In genomic region chr22:49052560-49052959, GRCh38 we compare ENCODE assay signal across 10 cellular contexts.
DNase-seq lines count a peak whose midpoint lies in the region; ATAC-seq and TF ChIP-seq lines count a peak whose summit lies in the region.
"Had no signal": no experiment of that assay in that cellular context is flagged by ENCODE, and none has a peak within 500 bp of the region (broad histone marks: within the 10 kb centered on the region; RNA-seq: fewer than 3 reads in every experiment).

No MANE protein-coding gene starts in this region.

- H3K27me3 ChIP-seq in colonic mucosa (no peaks in the 10 kb centered on the region), upper lobe of left lung (no peaks in the 10 kb centered on the region)

- H3K9ac ChIP-seq in colonic mucosa (ENCODE audit: low read depth in 2 of 2, low read length in 2 of 2): no peak overlapping the region

- H3K9me3 ChIP-seq in colonic mucosa: no peaks in the 10 kb centered on the region
- H3K9me3 ChIP-seq in upper lobe of left lung: no peaks in the 10 kb centered on the region

- peak overlapping the region in 1 of 3 experiments; percentile 34 for H3K27ac Mint-ChIP-seq in nephron

- H3K27me3 Mint-ChIP-seq in nephron (ENCODE audit: low read depth): peaks cover 53% of the 10 kb centered on the region

- 72 to 75% methylated on average over 12 of the region's 12 CpGs for WGBS in upper lobe of left lung, 2 donors

- TF ChIP-seq CTCF in colonic mucosa (IDR thresholded peaks at IDR 0.05) (no peak), nephron (IDR thresholded peaks at IDR 0.05; ENCODE audit: unreplicated experiment in 3 of 3) (no peak), upper lobe of left lung (IDR thresholded peaks at IDR 0.05) (no peak)

- ATAC-seq in Right ventricle myocardium superior (ENCODE audit: poor library complexity) (no peak), upper lobe of left lung (ENCODE audit: low FRiP score in 2 of 2) (no peak), HG03175 (IDR thresholded peaks at IDR 0.05; ENCODE audit: unreplicated experiment) (no peak)

- H3K36me3 ChIP-seq in colonic mucosa: no peaks in the 10 kb centered on the region
- H3K36me3 ChIP-seq in upper lobe of left lung: no peaks in the 10 kb centered on the region

- H3K9me3 Mint-ChIP-seq in nephron: no peaks in the 10 kb centered on the region

- peak overlapping the region; percentile 81 to 88 (median 85) for H3K4me3 Mint-ChIP-seq in nephron

- no peak for TF ChIP-seq EP300 in upper lobe of left lung (IDR thresholded peaks at IDR 0.05)

- H3K4me1 Mint-ChIP-seq in nephron: no peaks in the 10 kb centered on the region

- peak; percentile 14 for DNase-seq in cardiac septum (ENCODE audit: low spot score)
- no peak for DNase-seq in Right ventricle myocardium superior
- no peak for DNase-seq in colonic mucosa
- no peak for DNase-seq in upper lobe of left lung
- DNase-seq in stimulated activated CD4-positive, alpha-beta T cell treated with anti-CD3 and anti-CD28 coated beads, Interleukin-2, amount 100 ng/mL, for 48 hours: no peak
- no peak for DNase-seq in HuH-7 (ENCODE audit: low spot score)
- DNase-seq: cortex of kidney, GF-D8 had no signal

- intact Hi-C loops in cardiac septum (cut with DNase I) (no loop called here), Right ventricle myocardium superior (cut with DNase I) (no loop called here), colonic mucosa (cut with DNase I) (no loop called here)

- TF ChIP-seq POLR2A in upper lobe of left lung (IDR thresholded peaks at IDR 0.05): no peak

- no peaks in the 10 kb centered on the region for H3K36me3 Mint-ChIP-seq in nephron (ENCODE audit: low read depth)

- H3K27ac ChIP-seq in colonic mucosa (no peak overlapping the region), upper lobe of left lung (no peak overlapping the region)

- H3K4me1 ChIP-seq in colonic mucosa (no peaks in the 10 kb centered on the region), upper lobe of left lung (no peaks in the 10 kb centered on the region)

- H3K4me3 ChIP-seq in colonic mucosa: peak overlapping the region; percentile 27
- H3K4me3 ChIP-seq in upper lobe of left lung: peak overlapping the region in 3 of 4 donors; percentile 29 to 43 (median 43)
